1 cellular context compared by ENCODE assay signal in the genomic region with DNA sequence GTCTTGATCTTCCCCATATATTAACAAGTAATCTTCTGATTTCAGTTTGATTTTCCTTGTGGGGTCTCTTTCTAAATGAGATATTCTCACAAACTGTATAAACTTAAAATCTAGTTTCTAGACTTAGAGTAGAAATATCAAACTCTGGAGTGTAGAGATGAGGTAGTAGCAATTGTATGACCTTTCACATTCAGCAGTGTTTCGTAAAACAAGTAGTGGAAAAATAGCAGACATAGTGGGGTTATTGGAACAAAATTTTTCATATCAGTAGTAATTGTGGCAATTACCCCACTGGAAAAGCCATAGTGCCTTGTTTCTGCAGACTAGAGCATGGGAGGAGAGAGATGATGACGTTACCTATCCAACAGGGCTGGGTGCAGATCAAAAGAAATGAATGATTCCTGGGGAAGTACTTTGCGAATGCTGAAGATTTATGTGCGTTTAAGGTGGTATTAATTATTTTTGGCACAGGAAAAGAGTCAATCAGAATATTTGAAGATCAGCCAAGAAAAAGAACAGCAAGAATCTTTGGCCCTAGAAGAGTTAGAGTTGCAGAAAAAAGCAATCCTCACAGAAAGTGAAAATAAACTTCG.
TF ChIP-seq lines count a peak whose summit lies in the region.

No MANE protein-coding gene starts in this region.

TF ChIP-seq in GM12878, 131 proteins besides CTCF, POLR2A, EP300 and RAD21 (continued from another document):
- no peak for TF ChIP-seq BCL3 (IDR thresholded peaks at IDR 0.05; ENCODE audit: borderline replicate concordance, insufficient read depth, low read depth, low read length, poor library complexity, severe bottlenecking)
